1 cellular context compared by ENCODE assay signal in the genomic region with DNA sequence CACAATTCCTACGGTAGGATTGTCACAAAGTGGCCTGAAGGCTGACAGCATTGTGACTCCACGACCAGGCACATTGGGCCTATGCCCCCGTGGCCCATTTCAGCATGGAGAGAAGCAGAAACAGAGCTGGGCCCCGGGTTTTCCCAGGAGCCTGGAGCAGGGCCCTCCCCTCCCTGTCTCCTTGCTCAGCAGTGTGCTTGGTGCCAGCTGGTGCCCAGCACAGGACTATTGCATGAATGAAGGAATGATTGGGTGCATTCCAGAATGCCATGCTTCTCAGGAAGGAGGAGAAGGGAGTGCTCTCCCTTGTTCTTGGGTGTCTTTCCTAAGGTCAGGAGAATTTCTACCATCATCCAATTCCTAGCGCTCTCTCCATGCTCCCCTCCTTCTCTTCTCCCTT.
TF ChIP-seq lines count a peak whose summit lies in the region.

No MANE protein-coding gene starts in this region.

TF ChIP-seq in IMR-90, 13 proteins besides CTCF, POLR2A, EP300 and RAD21 (continued from another document):
- TF ChIP-seq, protein P1, sequence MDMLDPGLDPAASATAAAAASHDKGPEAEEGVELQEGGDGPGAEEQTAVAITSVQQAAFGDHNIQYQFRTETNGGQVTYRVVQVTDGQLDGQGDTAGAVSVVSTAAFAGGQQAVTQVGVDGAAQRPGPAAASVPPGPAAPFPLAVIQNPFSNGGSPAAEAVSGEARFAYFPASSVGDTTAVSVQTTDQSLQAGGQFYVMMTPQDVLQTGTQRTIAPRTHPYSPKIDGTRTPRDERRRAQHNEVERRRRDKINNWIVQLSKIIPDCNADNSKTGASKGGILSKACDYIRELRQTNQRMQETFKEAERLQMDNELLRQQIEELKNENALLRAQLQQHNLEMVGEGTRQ (IDR thresholded peaks at IDR 0.05; ENCODE audit: low read depth, low read length) = no peak
